Comparison of ENCODE assay signal across 12 cellular contexts in genomic region chr9:38009990-38010389, GRCh38.
"Had no signal": no experiment of that assay in that cellular context is flagged by ENCODE, and none has a peak within 500 bp of the region (broad histone marks: within the 10 kb centered on the region; RNA-seq: fewer than 3 reads in every experiment).

No MANE protein-coding gene starts in this region.

- H3K27ac ChIP-seq: parathyroid adenoma, thoracic aorta had no signal

- ATAC-seq: left cardiac atrium; naive thymus-derived CD8-positive, alpha-beta T cell; stimulated activated naive B cell treated with anti-CD40 and anti-IgM and Interleukin-4, amounts not matched to agents 10 μg/mL and 1 μg/mL and 100 μg/mL, for 72 hours; upper lobe of right lung had no signal

- DNase-seq: activated CD4-positive, alpha-beta T cell treated with anti-CD3 and anti-CD28 coated beads for 1 hour; activated CD8-positive, alpha-beta memory T cell treated with anti-CD3 and anti-CD28 coated beads for 24 hours; activated gamma-delta T cell; effector CD4-positive, alpha-beta T cell; left cardiac atrium; naive thymus-derived CD8-positive, alpha-beta T cell; stimulated activated CD4-positive, alpha-beta T cell treated with anti-CD3 and anti-CD28 coated beads, Interleukin-4, amount 100 ng/mL, for 4 hours; stimulated activated naive B cell treated with anti-CD40 and anti-IgM and Interleukin-4, amounts not matched to agents 10 μg/mL and 1 μg/mL and 100 μg/mL, for 72 hours; upper lobe of right lung had no signal

- H3K4me3 ChIP-seq: esophagus muscularis mucosa, thoracic aorta, upper lobe of right lung had no signal

- H3K4me1 ChIP-seq: parathyroid adenoma had no signal

- H3K9ac ChIP-seq: parathyroid adenoma had no signal

- H3K27me3 ChIP-seq: esophagus muscularis mucosa, upper lobe of right lung had no signal

- H2AFZ ChIP-seq: parathyroid adenoma had no signal

- H3K9me3 ChIP-seq: esophagus muscularis mucosa, thoracic aorta, upper lobe of right lung had no signal
